Comparison of ENCODE assay signal across 8 cellular contexts in genomic region chr15:42056934-42057743, GRCh38.
DNase-seq lines count a peak whose midpoint lies in the region; ATAC-seq lines count a peak whose summit lies in the region.

No MANE protein-coding gene starts in this region.

- H3K27ac Mint-ChIP-seq in central memory CD8-positive, alpha-beta T cell (ENCODE audit: low read depth): peak overlapping the region; percentile 55

- H3K4me3 Mint-ChIP-seq in central memory CD8-positive, alpha-beta T cell: peak overlapping the region; percentile 23

- ATAC-seq in central memory CD8-positive, alpha-beta T cell (replicated peaks; ENCODE audit: extremely low read depth, poor library complexity, severe bottlenecking): peak; percentile 84
- no peak for ATAC-seq in HG03565 (IDR thresholded peaks at IDR 0.05; ENCODE audit: unreplicated experiment)

- DNase-seq in NK-92 treated with Interleukin-12 subunit alpha and Interleukin-12 subunit beta, amount 100 ng/mL, for 24 hours (lab: John Stamatoyannopoulos, UW): peak; percentile 72
- DNase-seq in NK-92 (lab: John Stamatoyannopoulos, UW; ENCODE audit: unreplicated experiment): no peak
- peak; percentile 10 for DNase-seq in NCI-H2107 (lab: John Stamatoyannopoulos, UW)
- peak; percentile 74 for DNase-seq in UCSD-AML1 (lab: John Stamatoyannopoulos, UW; ENCODE audit: unreplicated experiment)
- peak in 1 of 2 donors; percentile 43 for DNase-seq in central memory CD8-positive, alpha-beta T cell (ENCODE audit: low spot score in 2 of 2)
- peak; percentile 56 for DNase-seq in iris pigment epithelial cell (ENCODE audit: low read depth)
- DNase-seq in smooth muscle cell of the brain vasculature (ENCODE audit: low read depth, low spot score): peak; percentile 13

- H3K36me3 Mint-ChIP-seq in central memory CD8-positive, alpha-beta T cell (ENCODE audit: insufficient read depth): peaks cover 2% of the 10 kb centered on the region

- peaks cover 60% of the 10 kb centered on the region for H3K27me3 Mint-ChIP-seq in central memory CD8-positive, alpha-beta T cell

- peaks cover 6% of the 10 kb centered on the region for H3K4me1 Mint-ChIP-seq in central memory CD8-positive, alpha-beta T cell

- H3K9me3 Mint-ChIP-seq in central memory CD8-positive, alpha-beta T cell: no peaks in the 10 kb centered on the region
